25 cellular contexts compared by ENCODE assay signal in genomic region chr18:12933323-12933722, GRCh38.
"Had no signal": no experiment of that assay in that cellular context is flagged by ENCODE, and none has a peak within 500 bp of the region (broad histone marks: within the 10 kb centered on the region; RNA-seq: fewer than 3 reads in every experiment).

No MANE protein-coding gene starts in this region.

- H3K4me3 Mint-ChIP-seq: naive thymus-derived CD4-positive, alpha-beta T cell; nephron; stimulated activated memory B cell treated with anti-CD40 and anti-IgM and Interleukin-4, amounts not matched to agents 10 μg/mL and 1 μg/mL and 100 μg/mL, for 72 hours had no signal

- H3K4me1 Mint-ChIP-seq: stimulated activated memory B cell treated with anti-CD40 and anti-IgM and Interleukin-4, amounts not matched to agents 10 μg/mL and 1 μg/mL and 100 μg/mL, for 72 hours had no signal

- H2AFZ ChIP-seq: hepatocyte had no signal

- H3K4me2 ChIP-seq: hepatocyte had no signal

- H3K4me3 ChIP-seq: dorsolateral prefrontal cortex, gastrocnemius medialis, heart left ventricle, hepatocyte, psoas muscle, skin epidermis, spleen, thoracic aorta, transverse colon, upper lobe of right lung, vagina had no signal

- H3K27ac ChIP-seq: gastrocnemius medialis, heart left ventricle, hepatocyte, psoas muscle, skin epidermis, spleen, thoracic aorta, transverse colon, upper lobe of right lung, vagina had no signal

- H3K9me3 Mint-ChIP-seq: naive thymus-derived CD4-positive, alpha-beta T cell; nephron; stimulated activated memory B cell treated with anti-CD40 and anti-IgM and Interleukin-4, amounts not matched to agents 10 μg/mL and 1 μg/mL and 100 μg/mL, for 72 hours had no signal

- H3K36me3 ChIP-seq: gastrocnemius medialis, heart left ventricle, spleen, thoracic aorta, transverse colon, upper lobe of right lung, vagina had no signal

- H3K36me3 Mint-ChIP-seq: naive thymus-derived CD4-positive, alpha-beta T cell; stimulated activated memory B cell treated with anti-CD40 and anti-IgM and Interleukin-4, amounts not matched to agents 10 μg/mL and 1 μg/mL and 100 μg/mL, for 72 hours had no signal

- H3K27me3 ChIP-seq: dorsolateral prefrontal cortex, gastrocnemius medialis, heart left ventricle, hepatocyte, spleen, transverse colon, upper lobe of right lung, vagina had no signal

- H3K27me3 Mint-ChIP-seq: stimulated activated memory B cell treated with anti-CD40 and anti-IgM and Interleukin-4, amounts not matched to agents 10 μg/mL and 1 μg/mL and 100 μg/mL, for 72 hours had no signal

- ATAC-seq: gastrocnemius medialis; heart left ventricle; left lobe of liver; naive thymus-derived CD4-positive, alpha-beta T cell; right cardiac atrium; stimulated activated memory B cell treated with anti-CD40 and anti-IgM and Interleukin-4, amounts not matched to agents 10 μg/mL and 1 μg/mL and 100 μg/mL, for 72 hours; stimulated activated naive CD8-positive, alpha-beta T cell treated with anti-CD3 and anti-CD28 coated beads, Interleukin-15, Interleukin-2, amounts not matched to agents 100 U/mL and 50 U/mL, for 24 hours; upper lobe of right lung had no signal

- H3K27ac Mint-ChIP-seq: naive thymus-derived CD4-positive, alpha-beta T cell; nephron; stimulated activated memory B cell treated with anti-CD40 and anti-IgM and Interleukin-4, amounts not matched to agents 10 μg/mL and 1 μg/mL and 100 μg/mL, for 72 hours had no signal

- H3K9me3 ChIP-seq: gastrocnemius medialis, heart left ventricle, psoas muscle, spleen, thoracic aorta, transverse colon, upper lobe of right lung, vagina had no signal

- DNase-seq: cortex of kidney; dorsolateral prefrontal cortex; effector CD4-positive, alpha-beta T cell; gastrocnemius medialis; heart left ventricle; kidney; mesendoderm; midbrain; naive thymus-derived CD4-positive, alpha-beta T cell; nucleus accumbens; posterior cingulate gyrus; psoas muscle; right cardiac atrium; spleen; stimulated activated CD4-positive, alpha-beta T cell treated with anti-CD3 and anti-CD28 coated beads, Interleukin-4, amount 100 ng/mL, for 4 hours; stimulated activated naive CD8-positive, alpha-beta T cell treated with anti-CD3 and anti-CD28 coated beads, Interleukin-15, Interleukin-2, amounts not matched to agents 100 U/mL and 50 U/mL, for 24 hours; transverse colon; upper lobe of right lung had no signal

- H3K79me2 ChIP-seq: hepatocyte had no signal

- FAIRE-seq: kidney had no signal

- H3K4me1 ChIP-seq: gastrocnemius medialis, psoas muscle, upper lobe of right lung, vagina had no signal
